In genomic region chr2:30721668-30722647, GRCh38 we compare ENCODE assay signal across 19 cellular contexts.
A peak's percentile ranks its signal among the peaks of the same experiment; 100 is the strongest.
DNase-seq lines count a peak whose midpoint lies in the region; ATAC-seq, FAIRE-seq and TF ChIP-seq lines count a peak whose summit lies in the region.
"Had no signal": no experiment of that assay in that cellular context is flagged by ENCODE, and none has a peak within 500 bp of the region (broad histone marks: within the 10 kb centered on the region; RNA-seq: fewer than 3 reads in every experiment).

No MANE protein-coding gene starts in this region.

- H3K4me3 ChIP-seq in lung (no peak overlapping the region), tibial artery (no peak overlapping the region)
- H3K4me3 ChIP-seq: GM23248 had no signal

- no peaks in the 10 kb centered on the region for H3K9me3 ChIP-seq in lung (ENCODE audit: control insufficient read depth in 2 of 2, insufficient read depth in 1 of 2, low read length in 1 of 2)
- H3K9me3 ChIP-seq in tibial artery = no peaks in the 10 kb centered on the region
- H3K9me3 ChIP-seq in H9 (ENCODE audit: control insufficient read depth, low read depth, low read length) = no peaks in the 10 kb centered on the region

- no peak overlapping the region for H2AFZ ChIP-seq in H9 (ENCODE audit: low read length)
- H2AFZ ChIP-seq: GM23248 had no signal

- no peak overlapping the region for H4K91ac ChIP-seq in H9 (ENCODE audit: insufficient read length, low read depth, low read length)

- H3K27ac ChIP-seq in lung (ENCODE audit: low read depth in 1 of 2, low read length in 1 of 2) = no peak overlapping the region
- no peak overlapping the region for H3K27ac ChIP-seq in tibial artery
- H3K27ac ChIP-seq in H9 (ENCODE audit: insufficient read length, low read depth, low read length) = no peak overlapping the region
- H3K27ac ChIP-seq: GM23248, RWPE1 had no signal

- no peak overlapping the region for H2BK5ac ChIP-seq in H9 (ENCODE audit: insufficient read length, low read length)

- no peak overlapping the region for H2BK15ac ChIP-seq in H9 (ENCODE audit: low read depth, low read length)

- no peaks in the 10 kb centered on the region for H3K23me2 ChIP-seq in H9 (ENCODE audit: insufficient read length, low read depth, low read length, poor library complexity, severe bottlenecking)

- DNase-seq in HTR-8/SVneo (ENCODE audit: insufficient read length, low spot score) (no peak), ecto neural progenitor cell (ENCODE audit: low spot score) (peak; percentile 11), lung (ENCODE audit: low spot score) (peak; percentile 19), tibial artery (peak; percentile 6 to 29), H9 (no peak), UCSD-AML1 (lab: John Stamatoyannopoulos, UW; ENCODE audit: unreplicated experiment) (no peak)
- DNase-seq in activated CD4-positive, CD25-positive, alpha-beta regulatory T cell treated with anti-CD3 and anti-CD28 coated beads, Interleukin-2, amount 50 U/mL, for 72 hours = no peak
- DNase-seq: ACHN; CD4-positive, alpha-beta memory T cell; DND-41; GDM1; GM23248; NCI-H1436 treated with DMSO at 0.1 percent for 48 hours; NCI-H2081; NCI-H2227 treated with DMSO at 0.1 percent for 48 hours; NCI-H524 treated with DMSO at 0.1 percent for 48 hours had no signal

- no peaks in the 10 kb centered on the region for H3K79me2 ChIP-seq in H9 (ENCODE audit: insufficient read depth, low read length)

- H2BK20ac ChIP-seq in H9 (ENCODE audit: low read depth, low read length, poor library complexity, severe bottlenecking) = no peak overlapping the region

- 82 to 83% methylated on average over 6 of the region's 6 CpGs for WGBS in lung, 2 donors
- WGBS in H9 (ENCODE audit: extremely low coverage, insufficient read length, low lambda C conversion rate) = no CpG with 5 or more reads among the region's 6 CpGs

- H3K4me3 Mint-ChIP-seq in H9 = no peak overlapping the region
- H3K4me3 Mint-ChIP-seq: CD4-positive, alpha-beta memory T cell had no signal

- no peak overlapping the region; a peak in 1 of 7 replicates for H3K27ac Mint-ChIP-seq in H9
- H3K27ac Mint-ChIP-seq: CD4-positive, alpha-beta memory T cell had no signal

- no peak overlapping the region for H3K18ac ChIP-seq in H9 (ENCODE audit: insufficient read length, low read depth, low read length)

- no peak overlapping the region for H3T11ph ChIP-seq in H9 (ENCODE audit: low read length)

- H4K5ac ChIP-seq in H9 (ENCODE audit: insufficient read length, low read depth, low read length) = no peak overlapping the region

- H4K8ac ChIP-seq in H9 (replicated peaks; ENCODE audit: insufficient read length, low read depth, low read length) = no peak overlapping the region

- H3K4ac ChIP-seq in H9 (ENCODE audit: low read depth, low read length) = no peak overlapping the region

- no peak overlapping the region for H3K4me2 ChIP-seq in H9 (ENCODE audit: insufficient read depth, insufficient read length, low read length)

- no peak for ATAC-seq in lung (ENCODE audit: insufficient read depth, low FRiP score)

- H2AK5ac ChIP-seq in H9 (ENCODE audit: insufficient read length, low read length) = no peak overlapping the region

- H3K36me3 ChIP-seq in lung (ENCODE audit: control insufficient read depth in 2 of 2, insufficient read depth in 2 of 2, low read length in 2 of 2) (no peaks in the 10 kb centered on the region), tibial artery (no peaks in the 10 kb centered on the region)

- peak; percentile 23 for FAIRE-seq in HTR-8/SVneo (lab: Jason Lieb, UNC)
- FAIRE-seq: GM12892, GM19239 had no signal

- intact Hi-C loops in tibial artery (cut with DNase I; ENCODE audit: low total_unique reads) = no loop called here

- no peaks in the 10 kb centered on the region for H3K4me1 Mint-ChIP-seq in H9
- H3K4me1 Mint-ChIP-seq: CD4-positive, alpha-beta memory T cell had no signal

- TF ChIP-seq CTCF in lung (IDR thresholded peaks at IDR 0.05; ENCODE audit: control extremely low read depth, extremely low read depth) (no peak), tibial artery (IDR thresholded peaks at IDR 0.05) (no peak), H9 (conservative IDR thresholded peaks at IDR 0.05) (no peak)

- H4K20me1 ChIP-seq in H9 (ENCODE audit: control insufficient read depth, insufficient read depth, insufficient read length) = no peaks in the 10 kb centered on the region

- H2BK120ac ChIP-seq in H9 (ENCODE audit: low read depth, low read length, poor library complexity, severe bottlenecking) = no peak overlapping the region

- H3K27me3 ChIP-seq in lung (ENCODE audit: control insufficient read depth, insufficient read depth) (no peaks in the 10 kb centered on the region), tibial artery (peaks cover 0 to 25% of the 10 kb centered on the region in 2 donors), H9 (ENCODE audit: insufficient read depth, low read length) (no peaks in the 10 kb centered on the region)

- H3K56ac ChIP-seq in H9 (ENCODE audit: insufficient read length, low read depth, low read length) = no peak overlapping the region

- no peak overlapping the region for H3K14ac ChIP-seq in H9 (ENCODE audit: insufficient read depth, low read length)

- peaks cover 6% of the 10 kb centered on the region; the same call in 1 of the 2 replicates for H3K27me3 Mint-ChIP-seq in H9 (ENCODE audit: low read depth)

- no peaks in the 10 kb centered on the region for H3K4me1 ChIP-seq in lung (ENCODE audit: control insufficient read depth in 2 of 2, insufficient read depth in 2 of 2, low read length in 2 of 2)
- H3K4me1 ChIP-seq in tibial artery = no peaks in the 10 kb centered on the region
- no peaks in the 10 kb centered on the region for H3K4me1 ChIP-seq in H9 (ENCODE audit: insufficient read depth, low read length)

- H3K9ac ChIP-seq in H9 (ENCODE audit: extremely low read depth, insufficient read length, low read length) = no peak overlapping the region
- H3K9ac ChIP-seq: GM23248 had no signal

- H2BK12ac ChIP-seq in H9 (ENCODE audit: insufficient read length, low read depth, low read length) = no peak overlapping the region

- no peaks in the 10 kb centered on the region for H3K79me1 ChIP-seq in H9 (ENCODE audit: insufficient read depth, low read depth, low read length, poor library complexity, severe bottlenecking)

- H3K9me3 Mint-ChIP-seq in H9 = peaks cover 0 to 4% of the 10 kb centered on the region in 2 experiments; a peak in 3 of 5 replicates

- no peaks in the 10 kb centered on the region for H3K36me3 Mint-ChIP-seq in H9 (ENCODE audit: insufficient read depth in 1 of 3, low read depth in 3 of 3)
- H3K36me3 Mint-ChIP-seq: CD4-positive, alpha-beta memory T cell had no signal

- H3K23ac ChIP-seq in H9 (ENCODE audit: insufficient read length, low read depth, low read length) = no peak overlapping the region

Comparison
In these comparisons a context has a peak if more than half of its experiments do, and no peak if none do; other contexts are left out.
1. DNase-seq: peak in ecto neural progenitor cell (single experiment), lung (single experiment) and tibial artery (2 of 2); none in HTR-8/SVneo (single experiment), activated CD4-positive, CD25-positive, alpha-beta regulatory T cell treated with anti-CD3 and anti-CD28 coated beads, Interleukin-2, amount 50 U/mL, for 72 hours (single experiment), H9 (single experiment) and UCSD-AML1 (single experiment).